In genomic region chr2:79817288-79817687, GRCh38 we compare ENCODE assay signal across 1 cellular context.
TF ChIP-seq lines count a peak whose summit lies in the region.

No MANE protein-coding gene starts in this region.

TF ChIP-seq in WTC11, 78 proteins besides CTCF, POLR2A, EP300 and RAD21 (continued from another document):
- TF ChIP-seq, protein P1, sequence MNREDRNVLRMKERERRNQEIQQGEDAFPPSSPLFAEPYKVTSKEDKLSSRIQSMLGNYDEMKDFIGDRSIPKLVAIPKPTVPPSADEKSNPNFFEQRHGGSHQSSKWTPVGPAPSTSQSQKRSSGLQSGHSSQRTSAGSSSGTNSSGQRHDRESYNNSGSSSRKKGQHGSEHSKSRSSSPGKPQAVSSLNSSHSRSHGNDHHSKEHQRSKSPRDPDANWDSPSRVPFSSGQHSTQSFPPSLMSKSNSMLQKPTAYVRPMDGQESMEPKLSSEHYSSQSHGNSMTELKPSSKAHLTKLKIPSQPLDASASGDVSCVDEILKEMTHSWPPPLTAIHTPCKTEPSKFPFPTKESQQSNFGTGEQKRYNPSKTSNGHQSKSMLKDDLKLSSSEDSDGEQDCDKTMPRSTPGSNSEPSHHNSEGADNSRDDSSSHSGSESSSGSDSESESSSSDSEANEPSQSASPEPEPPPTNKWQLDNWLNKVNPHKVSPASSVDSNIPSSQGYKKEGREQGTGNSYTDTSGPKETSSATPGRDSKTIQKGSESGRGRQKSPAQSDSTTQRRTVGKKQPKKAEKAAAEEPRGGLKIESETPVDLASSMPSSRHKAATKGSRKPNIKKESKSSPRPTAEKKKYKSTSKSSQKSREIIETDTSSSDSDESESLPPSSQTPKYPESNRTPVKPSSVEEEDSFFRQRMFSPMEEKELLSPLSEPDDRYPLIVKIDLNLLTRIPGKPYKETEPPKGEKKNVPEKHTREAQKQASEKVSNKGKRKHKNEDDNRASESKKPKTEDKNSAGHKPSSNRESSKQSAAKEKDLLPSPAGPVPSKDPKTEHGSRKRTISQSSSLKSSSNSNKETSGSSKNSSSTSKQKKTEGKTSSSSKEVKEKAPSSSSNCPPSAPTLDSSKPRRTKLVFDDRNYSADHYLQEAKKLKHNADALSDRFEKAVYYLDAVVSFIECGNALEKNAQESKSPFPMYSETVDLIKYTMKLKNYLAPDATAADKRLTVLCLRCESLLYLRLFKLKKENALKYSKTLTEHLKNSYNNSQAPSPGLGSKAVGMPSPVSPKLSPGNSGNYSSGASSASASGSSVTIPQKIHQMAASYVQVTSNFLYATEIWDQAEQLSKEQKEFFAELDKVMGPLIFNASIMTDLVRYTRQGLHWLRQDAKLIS (CRISPR knock-in tag; IDR thresholded peaks at IDR 0.05; ENCODE audit: borderline replicate concordance): no peak
